ENCODE assay signal across 20 cellular contexts in the genomic region with DNA sequence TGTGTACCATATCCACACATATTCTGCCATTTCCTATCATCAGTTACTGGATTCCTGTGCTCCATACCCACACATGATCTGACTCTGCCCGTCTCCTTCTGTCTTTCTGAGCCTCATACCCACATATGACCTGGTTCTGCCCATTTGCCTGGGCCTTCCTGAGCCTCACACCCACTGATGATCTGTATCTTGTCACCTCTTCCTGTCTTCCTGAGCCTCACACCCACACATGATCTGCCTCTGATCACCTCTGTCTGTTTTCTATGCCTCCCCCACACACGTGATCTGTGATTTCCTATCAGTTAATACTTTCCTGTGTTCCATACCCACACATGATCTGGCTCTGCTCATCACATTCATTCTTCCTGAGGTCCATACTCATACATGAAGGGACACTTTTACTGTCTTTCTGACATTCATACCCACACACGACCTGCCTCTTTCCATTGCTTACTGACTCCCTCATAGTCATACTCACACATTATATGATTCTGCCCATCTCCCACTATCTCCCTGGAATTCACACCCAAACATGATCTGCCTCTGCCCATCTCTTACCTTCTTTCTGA. TPM values are rescaled to one million over a fixed set of nuclear protein-coding genes. Genes with fewer than 3 reads are reported as not detected.
DNase-seq lines count a peak whose midpoint lies in the region; ATAC-seq and TF ChIP-seq lines count a peak whose summit lies in the region.
"Had no signal": no experiment of that assay in that cellular context is flagged by ENCODE, and none has a peak within 500 bp of the region (broad histone marks: within the 10 kb centered on the region; RNA-seq: fewer than 3 reads in every experiment).

No MANE protein-coding gene starts in this region.

- H3K9ac ChIP-seq in SK-N-SH: no peak overlapping the region
- H3K9ac ChIP-seq: KMS-11 had no signal

- intact Hi-C loops in CD4-positive, alpha-beta T cell (cut with DNase I, micrococcal nuclease): no loop called here

- ATAC-seq in activated T-cell treated with anti-CD3 and anti-CD28 coated beads, Interleukin-2, amount 50 U/mL, for 4 hours: peak; percentile 29 to 32
- ATAC-seq in CD4-positive, alpha-beta T cell (ENCODE audit: poor library complexity): peak; percentile 56
- ATAC-seq in T-helper 17 cell: peak; percentile 64

- H3K9me3 ChIP-seq in CD4-positive, alpha-beta T cell (ENCODE audit: control insufficient read depth, low read length): no peaks in the 10 kb centered on the region
- peaks cover 3% of the 10 kb centered on the region for H3K9me3 ChIP-seq in T-helper 17 cell (ENCODE audit: control insufficient read depth, low read length, poor library complexity, severe bottlenecking)
- no peaks in the 10 kb centered on the region for H3K9me3 ChIP-seq in SK-N-SH
- H3K9me3 ChIP-seq: MG63 had no signal

- no peaks in the 10 kb centered on the region for H4K20me1 ChIP-seq in SK-N-SH (ENCODE audit: insufficient read depth)

- no peak for TF ChIP-seq CTCF in CD4-positive, alpha-beta T cell (IDR thresholded peaks at IDR 0.05)
- TF ChIP-seq CTCF in SK-N-SH (IDR thresholded peaks at IDR 0.05): no peak

- no peaks in the 10 kb centered on the region for H3K27me3 Mint-ChIP-seq in activated T-cell treated with anti-CD3 and anti-CD28 coated beads, Interleukin-2, amount 50 U/mL, for 4 hours (ENCODE audit: low read depth)
- no peaks in the 10 kb centered on the region for H3K27me3 Mint-ChIP-seq in CD4-positive, alpha-beta T cell
- H3K27me3 Mint-ChIP-seq in T-helper 17 cell: no peaks in the 10 kb centered on the region

- H3K9me2 ChIP-seq in SK-N-SH: no peaks in the 10 kb centered on the region

- H3K4me3 ChIP-seq in SK-N-SH (ENCODE audit: low read depth in 2 of 2, low read length in 1 of 2): no peak overlapping the region
- H3K4me3 ChIP-seq: MG63 had no signal

- no peak overlapping the region for H3K4me3 Mint-ChIP-seq in activated T-cell treated with anti-CD3 and anti-CD28 coated beads, Interleukin-2, amount 50 U/mL, for 4 hours
- no peak overlapping the region for H3K4me3 Mint-ChIP-seq in CD4-positive, alpha-beta T cell
- H3K4me3 Mint-ChIP-seq in T-helper 17 cell: no peak overlapping the region

- no peak overlapping the region for H2AFZ ChIP-seq in SK-N-SH (ENCODE audit: low read depth)

- CTCF ChIA-PET in CD4-positive, alpha-beta T cell (lab: Charles Lee): no interaction called here
- CTCF ChIA-PET in SK-N-SH (lab: Yijun Ruan, JAX): no interaction called here

- H3K4me1 ChIP-seq in SK-N-SH (ENCODE audit: control insufficient read depth in 1 of 2, insufficient read depth in 2 of 2, low read depth in 1 of 2, low read length in 1 of 2): no peaks in the 10 kb centered on the region

- no peak for DNase-seq in activated T-cell treated with anti-CD3 and anti-CD28 coated beads, Interleukin-2, amount 50 U/mL, for 4 hours
- no peak for DNase-seq in activated T-cell treated with anti-CD3 and anti-CD28 coated beads, Interleukin-2, amount 50 U/mL, for 1 hour
- no peak for DNase-seq in CD4-positive, alpha-beta T cell
- DNase-seq in T-helper 17 cell: no peak
- DNase-seq in central memory CD4-positive, alpha-beta T cell: peak; percentile 8
- no peak for DNase-seq in DMS 273 (lab: John Stamatoyannopoulos, UW; ENCODE audit: unreplicated experiment)
- DNase-seq in SKM-1 treated with dmso at 0.1 percent for 144 hours (lab: John Stamatoyannopoulos, UW; ENCODE audit: unreplicated experiment): no peak
- DNase-seq in SK-N-SH: no peak
- DNase-seq: AML-193; DND-41; GF-D8; MG63; NCI-H1092 treated with DMSO at 0.1 percent for 48 hours; NCI-H1694; NCI-H2107; NCI-H345; NCI-H526 treated with DMSO at 0.1 percent for 48 hours; NK-92 treated with Interleukin-12 subunit alpha and Interleukin-12 subunit beta, amount 100 ng/mL, for 24 hours; OCI-M1 had no signal

- no peak for TF ChIP-seq RAD21 in SK-N-SH (IDR thresholded peaks at IDR 0.05; ENCODE audit: low read length)

- H3K9me3 Mint-ChIP-seq in activated T-cell treated with anti-CD3 and anti-CD28 coated beads, Interleukin-2, amount 50 U/mL, for 4 hours: no peaks in the 10 kb centered on the region
- no peaks in the 10 kb centered on the region for H3K9me3 Mint-ChIP-seq in CD4-positive, alpha-beta T cell

- no peak for TF ChIP-seq EP300 in SK-N-SH (IDR thresholded peaks at IDR 0.05; ENCODE audit: borderline replicate concordance in 1 of 2, low read depth in 1 of 2, low read length in 1 of 2)

- H3K27me3 ChIP-seq in CD4-positive, alpha-beta T cell (ENCODE audit: control insufficient read depth, insufficient read depth, low read length): no peaks in the 10 kb centered on the region
- H3K27me3 ChIP-seq in SK-N-SH (ENCODE audit: insufficient read depth): peaks cover 5% of the 10 kb centered on the region; the same call in 1 of the 2 replicates
- H3K27me3 ChIP-seq: MG63 had no signal

- 7% methylated on average over 3 of the region's 3 CpGs for WGBS in SK-N-SH (ENCODE audit: low lambda C conversion rate)

- no peaks in the 10 kb centered on the region for H3K36me3 ChIP-seq in SK-N-SH (replicated peaks in 1 of 2; ENCODE audit: control insufficient read depth in 1 of 2, insufficient read depth in 2 of 2, low read length in 1 of 2)
- H3K36me3 ChIP-seq: MG63 had no signal

- H3K79me2 ChIP-seq in SK-N-SH (ENCODE audit: insufficient read depth): no peaks in the 10 kb centered on the region

- no peak overlapping the region for H3K27ac Mint-ChIP-seq in CD4-positive, alpha-beta T cell
- H3K27ac Mint-ChIP-seq in T-helper 17 cell: no peak overlapping the region

- H3K36me3 Mint-ChIP-seq in activated T-cell treated with anti-CD3 and anti-CD28 coated beads, Interleukin-2, amount 50 U/mL, for 4 hours (ENCODE audit: insufficient read depth): no peaks in the 10 kb centered on the region
- no peaks in the 10 kb centered on the region for H3K36me3 Mint-ChIP-seq in CD4-positive, alpha-beta T cell (ENCODE audit: low read depth)
- no peaks in the 10 kb centered on the region for H3K36me3 Mint-ChIP-seq in T-helper 17 cell (ENCODE audit: low read depth)

- POLR2A ChIA-PET in CD4-positive, alpha-beta T cell (lab: Charles Lee): no interaction called here
- POLR2A ChIA-PET in SK-N-SH (lab: Yijun Ruan, JAX): no interaction called here

- H3F3A ChIP-seq in SK-N-SH (replicated peaks; ENCODE audit: insufficient read depth): no peaks in the 10 kb centered on the region

- H3K4me1 Mint-ChIP-seq in activated T-cell treated with anti-CD3 and anti-CD28 coated beads, Interleukin-2, amount 50 U/mL, for 4 hours (ENCODE audit: low read depth): no peaks in the 10 kb centered on the region
- no peaks in the 10 kb centered on the region for H3K4me1 Mint-ChIP-seq in CD4-positive, alpha-beta T cell (ENCODE audit: low read depth)
- no peaks in the 10 kb centered on the region for H3K4me1 Mint-ChIP-seq in T-helper 17 cell

- H3K4me2 ChIP-seq in SK-N-SH: no peak overlapping the region
- H3K4me2 ChIP-seq: KMS-11 had no signal

- no peak overlapping the region for H3K27ac ChIP-seq in CD4-positive, alpha-beta T cell (ENCODE audit: low read depth, low read length)
- no peak overlapping the region for H3K27ac ChIP-seq in SK-N-SH (ENCODE audit: low read depth in 2 of 2, low read length in 1 of 2)
- H3K27ac ChIP-seq: KMS-11 had no signal

TF ChIP-seq in SK-N-SH, 30 proteins besides CTCF, POLR2A, EP300 and RAD21:
- TF ChIP-seq NFIC (IDR thresholded peaks at IDR 0.05; ENCODE audit: borderline replicate concordance) (no peak), FOSL2 (IDR thresholded peaks at IDR 0.05; ENCODE audit: borderline replicate concordance, low read depth) (no peak), SIN3A (IDR thresholded peaks at IDR 0.05; ENCODE audit: borderline replicate concordance, low read depth, low read length) (no peak), TAF1 (IDR thresholded peaks at IDR 0.05; ENCODE audit: borderline replicate concordance, low read depth, low read length) (no peak), GATA2 (CRISPR knock-in tag; IDR thresholded peaks at IDR 0.05) (no peak)
- TF ChIP-seq, protein P1, sequence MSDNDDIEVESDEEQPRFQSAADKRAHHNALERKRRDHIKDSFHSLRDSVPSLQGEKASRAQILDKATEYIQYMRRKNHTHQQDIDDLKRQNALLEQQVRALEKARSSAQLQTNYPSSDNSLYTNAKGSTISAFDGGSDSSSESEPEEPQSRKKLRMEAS (IDR thresholded peaks at IDR 0.05; ENCODE audit: low read depth): no peak
- TF ChIP-seq, protein P2, sequence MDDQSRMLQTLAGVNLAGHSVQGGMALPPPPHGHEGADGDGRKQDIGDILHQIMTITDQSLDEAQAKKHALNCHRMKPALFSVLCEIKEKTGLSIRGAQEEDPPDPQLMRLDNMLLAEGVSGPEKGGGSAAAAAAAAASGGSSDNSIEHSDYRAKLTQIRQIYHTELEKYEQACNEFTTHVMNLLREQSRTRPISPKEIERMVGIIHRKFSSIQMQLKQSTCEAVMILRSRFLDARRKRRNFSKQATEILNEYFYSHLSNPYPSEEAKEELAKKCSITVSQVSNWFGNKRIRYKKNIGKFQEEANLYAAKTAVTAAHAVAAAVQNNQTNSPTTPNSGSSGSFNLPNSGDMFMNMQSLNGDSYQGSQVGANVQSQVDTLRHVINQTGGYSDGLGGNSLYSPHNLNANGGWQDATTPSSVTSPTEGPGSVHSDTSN (IDR thresholded peaks at IDR 0.05): no peak

RNA-seq across cellular contexts. Expression of a gene that starts 32.5 kb away (rescaled TPM):
- total RNA-seq in activated T-cell treated with anti-CD3 and anti-CD28 coated beads, Interleukin-2, amount 50 U/mL, for 4 hours: 1 to 10 TPM; 1.7 to 2.3 (median 2.3) TPM
- 10 to 100 TPM; 59.1 to 60.3 TPM for total RNA-seq in CD4-positive, alpha-beta T cell
- total RNA-seq in T-helper 17 cell: 10 to 100 TPM in 1 of 2 donors, 1 to 10 TPM in 1; 9.9 to 11.8 TPM
- 10.7 and 15.7 TPM in 2 replicates for polyA plus RNA-seq in SK-N-SH (2012; rRNA removed)
- 10.8 and 12.6 TPM in 2 replicates for polyA plus RNA-seq in SK-N-SH (2012; cell fraction: cytosol; rRNA removed)
- polyA plus RNA-seq in SK-N-SH (2012; cell fraction: nucleus; rRNA removed): 18.9 and 42.9 TPM in 2 replicates

Comparison
In these comparisons a context has a peak if more than half of its experiments do, and no peak if none do; other contexts are left out.
1. RNA of a gene that starts 32.5 kb away (total RNA-seq): 59.1 to 60.3 TPM in CD4-positive, alpha-beta T cell; 9.9 to 11.8 TPM in T-helper 17 cell and 1.7 to 2.3 TPM in activated T-cell treated with anti-CD3 and anti-CD28 coated beads, Interleukin-2, amount 50 U/mL, for 4 hours; every median in the first group is over 4 times any median in the second.
2. Peak in every context shown above with its lines, with median percentiles within 50 percentile points of each other: ATAC-seq.